ENCODE assay signal across 8 cellular contexts in genomic region chr12:12441051-12441807, GRCh38.
DNase-seq lines count a peak whose midpoint lies in the region; ATAC-seq, FAIRE-seq and TF ChIP-seq lines count a peak whose summit lies in the region.

No MANE protein-coding gene starts in this region.

- TF ChIP-seq EP300 in H1 (IDR thresholded peaks at IDR 0.05; ENCODE audit: borderline replicate concordance in 1 of 2, low read depth in 2 of 2, low read length in 2 of 2) = no peak

- FAIRE-seq in H1 (lab: Jason Lieb, UNC) (no peak), HTR-8/SVneo (lab: Jason Lieb, UNC) (no peak)

- no peak overlapping the region for H2BK120ac ChIP-seq in H1 (replicated peaks; ENCODE audit: low read depth, low read length)

- H3K27ac ChIP-seq in H1 (ENCODE audit: low read depth, low read length) = no peak overlapping the region
- peak overlapping the region; percentile 81 for H3K27ac ChIP-seq in smooth muscle cell (ENCODE audit: low read depth)

- H3K79me2 ChIP-seq in H1 (ENCODE audit: control insufficient read depth in 1 of 2, insufficient read depth in 2 of 2, low read length in 2 of 2) (no peaks in the 10 kb centered on the region), smooth muscle cell (ENCODE audit: low read depth) (no peaks in the 10 kb centered on the region)

- H2AFZ ChIP-seq in H1 (ENCODE audit: low read length) (no peak overlapping the region), smooth muscle cell (ENCODE audit: low read depth) (no peak overlapping the region)

- H3K23me2 ChIP-seq in H1 (ENCODE audit: low read depth, low read length) = no peaks in the 10 kb centered on the region

- no peak overlapping the region for H2BK5ac ChIP-seq in H1 (ENCODE audit: low read depth, low read length)

- H3K27me3 ChIP-seq in H1 (replicated peaks in 1 of 4; ENCODE audit: control insufficient read depth in 3 of 4, extremely low read depth in 1 of 4, insufficient read depth in 3 of 4, low read length in 3 of 4) = no peaks in the 10 kb centered on the region; a peak in 1 of 7 replicates
- no peaks in the 10 kb centered on the region for H3K27me3 ChIP-seq in smooth muscle cell (ENCODE audit: low read depth)

- no peaks in the 10 kb centered on the region for H3K9me3 ChIP-seq in H1 (ENCODE audit: insufficient read depth in 2 of 2, low read depth in 1 of 2, low read length in 1 of 2)
- H3K9me3 ChIP-seq in smooth muscle cell (replicated peaks; ENCODE audit: low read depth) = no peaks in the 10 kb centered on the region

- no peak for TF ChIP-seq POLR2A in H1 (IDR thresholded peaks at IDR 0.05; ENCODE audit: control extremely low read depth in 1 of 2, low read depth in 2 of 2, low read length in 2 of 2)

- DNase-seq in NCI-H345 (lab: John Stamatoyannopoulos, UW) (peak; percentile 5), NCI-H345 treated with DMSO at 0.1 percent for 48 hours (lab: John Stamatoyannopoulos, UW; ENCODE audit: unreplicated experiment) (no peak), NCI-H2081 (lab: John Stamatoyannopoulos, UW) (peak; percentile 85 to 96), H1 (ENCODE audit: low read depth in 1 of 2, low spot score in 2 of 2) (no peak), smooth muscle cell (lab: John Stamatoyannopoulos, UW; ENCODE audit: unreplicated experiment) (no peak), HTR-8/SVneo (ENCODE audit: insufficient read length, low spot score) (no peak), Ammon's horn (ENCODE audit: low spot score) (no peak)

- CTCF ChIA-PET in H1 (lab: Charles Lee; ENCODE audit: partially characterized antibody) = interaction anchor here (0.6 to 0.9 kb wide), 4 partner anchors 43 to 1304 kb away, joined by 3 read pairs; no protein-coding TSS in a partner anchor

- 88% methylated on average over 5 of the region's 5 CpGs; no CpG with 5 or more reads in 1 of the 2 experiments for WGBS in H1 (ENCODE audit: extremely low coverage in 1 of 2, insufficient coverage in 1 of 2, insufficient read length in 1 of 2, insufficient replicate concordance in 2 of 2, low coverage in 1 of 2, low lambda C conversion rate in 2 of 2, missing lambda C conversion rate in 1 of 2), 2 experiments
- WGBS in smooth muscle cell (ENCODE audit: low lambda C conversion rate) = 96% methylated on average over 5 of the region's 5 CpGs

- H4K20me1 ChIP-seq in H1 (replicated peaks in 1 of 2; ENCODE audit: control insufficient read depth in 1 of 2, insufficient read depth in 2 of 2, low read length in 2 of 2) = no peaks in the 10 kb centered on the region
- H4K20me1 ChIP-seq in smooth muscle cell (ENCODE audit: low read depth) = peaks cover 7% of the 10 kb centered on the region

- peaks cover 15% of the 10 kb centered on the region for H3F3A ChIP-seq in smooth muscle cell (ENCODE audit: low read depth)

- H3K79me1 ChIP-seq in H1 (ENCODE audit: low read depth, low read length) = no peaks in the 10 kb centered on the region

- H3K4me1 ChIP-seq in H1 (replicated peaks in 1 of 4; ENCODE audit: control insufficient read depth in 3 of 4, insufficient read depth in 4 of 4, low read length in 3 of 4) (no peaks in the 10 kb centered on the region), smooth muscle cell (ENCODE audit: low read depth) (peaks cover 5% of the 10 kb centered on the region)

- no peak overlapping the region for H3K56ac ChIP-seq in H1 (replicated peaks; ENCODE audit: insufficient read length, low read depth, low read length)

- no peak overlapping the region for H3K14ac ChIP-seq in H1 (ENCODE audit: insufficient read length)

- no peak overlapping the region for H3K4ac ChIP-seq in H1 (replicated peaks; ENCODE audit: insufficient read length, low read depth, low read length)

- H4K8ac ChIP-seq in H1 (ENCODE audit: extremely low read depth, insufficient read depth, low read length) = no peak overlapping the region

- H2BK15ac ChIP-seq in H1 (ENCODE audit: low read length) = no peak overlapping the region

- no peak overlapping the region for H3K18ac ChIP-seq in H1 (ENCODE audit: extremely low read depth, low read length)

- no peak for TF ChIP-seq CTCF in H1 (IDR thresholded peaks at IDR 0.05; ENCODE audit: control extremely low read depth in 1 of 3, insufficient read depth in 1 of 3, low read depth in 1 of 3, low read length in 3 of 3)
- TF ChIP-seq CTCF in smooth muscle cell (IDR thresholded peaks at IDR 0.05; ENCODE audit: borderline replicate concordance, insufficient read depth, poor library complexity, severe bottlenecking) = no peak

- H2BK20ac ChIP-seq in H1 (ENCODE audit: low read length) = no peak overlapping the region

- 0 out of 2 replicates have a peak overlapping the region, but pooled peaks have one; percentile 5 for H2BK12ac ChIP-seq in H1 (ENCODE audit: low read depth, low read length)

- H4K5ac ChIP-seq in H1 (ENCODE audit: insufficient read length, low read depth, low read length) = no peak overlapping the region

- H3K36me3 ChIP-seq in H1 (ENCODE audit: control insufficient read depth in 2 of 4, insufficient read depth in 4 of 4, low read length in 3 of 4) = peaks cover 0 to 5% (median 2%) of the 10 kb centered on the region in 4 experiments; a peak in 2 of 8 replicates
- no peaks in the 10 kb centered on the region for H3K36me3 ChIP-seq in smooth muscle cell (ENCODE audit: low read depth)

- H3K4me2 ChIP-seq in H1 (ENCODE audit: insufficient read depth in 1 of 2, low read depth in 2 of 2, low read length in 2 of 2) (no peak overlapping the region), smooth muscle cell (peak overlapping the region; percentile 52)

- H3K9ac ChIP-seq in H1 (replicated peaks in 1 of 4; ENCODE audit: extremely low read depth in 1 of 4, low read depth in 3 of 4, low read length in 3 of 4) (no peak overlapping the region), smooth muscle cell (ENCODE audit: low read depth) (no peak overlapping the region)

- no peak overlapping the region for H3K23ac ChIP-seq in H1 (ENCODE audit: insufficient read length)

- ATAC-seq in GM18868 (IDR thresholded peaks at IDR 0.05; ENCODE audit: unreplicated experiment) = no peak

- TF ChIP-seq RAD21 in H1 (IDR thresholded peaks at IDR 0.05 in 1 of 2, conservative IDR thresholded peaks at IDR 0.05 in 1 of 2; ENCODE audit: low read depth in 2 of 2, low read length in 2 of 2) = no peak

- POLR2A ChIA-PET in H1 (lab: Charles Lee; ENCODE audit: partially characterized antibody) = interaction anchor here (1.3 kb wide), 1 partner anchor 8 kb away, joined by 4 read pairs; no protein-coding TSS in a partner anchor

- no peak overlapping the region for H4K91ac ChIP-seq in H1 (replicated peaks; ENCODE audit: insufficient read length, low read length)

- H3K4me3 ChIP-seq in H1 (ENCODE audit: extremely low read depth in 1 of 4, insufficient read depth in 2 of 4, low read depth in 3 of 4, low read length in 4 of 4) (no peak overlapping the region), smooth muscle cell (no peak overlapping the region)

- H2AK5ac ChIP-seq in H1 (ENCODE audit: low read depth, low read length) = no peak overlapping the region

TF ChIP-seq in H1, 55 proteins besides CTCF, POLR2A, EP300 and RAD21:
- TF ChIP-seq SP4 (IDR thresholded peaks at IDR 0.05; ENCODE audit: low read length) = no peak
- no peak for TF ChIP-seq SIN3A (conservative IDR thresholded peaks at IDR 0.05 in 1 of 2, IDR thresholded peaks at IDR 0.05 in 1 of 2; ENCODE audit: low read depth in 1 of 2, low read length in 2 of 2)
- TF ChIP-seq TCF12 (IDR thresholded peaks at IDR 0.05; ENCODE audit: low read depth, low read length) = no peak
- no peak for TF ChIP-seq CBX5 (IDR thresholded peaks at IDR 0.05; ENCODE audit: low read depth, low read length)
- TF ChIP-seq SP2 (IDR thresholded peaks at IDR 0.05; ENCODE audit: low read length) = no peak
- TF ChIP-seq SIX5 (IDR thresholded peaks at IDR 0.05; ENCODE audit: low read depth, low read length) = no peak
- TF ChIP-seq RNF2 (IDR thresholded peaks at IDR 0.05; ENCODE audit: borderline replicate concordance, low read depth, low read length, missing control alignments, poor library complexity, severe bottlenecking) = no peak
- TF ChIP-seq KDM5A (IDR thresholded peaks at IDR 0.05; ENCODE audit: low read length) = no peak
- no peak for TF ChIP-seq ATF3 (IDR thresholded peaks at IDR 0.05; ENCODE audit: insufficient read depth, low read depth, low read length)
- no peak for TF ChIP-seq MAFK (IDR thresholded peaks at IDR 0.05; ENCODE audit: low read depth, low read length)
- no peak for TF ChIP-seq YY1 (IDR thresholded peaks at IDR 0.05; ENCODE audit: low read depth, low read length)
- TF ChIP-seq KDM1A (IDR thresholded peaks at IDR 0.05; ENCODE audit: borderline replicate concordance, low read length) = no peak
- TF ChIP-seq ASH2L (IDR thresholded peaks at IDR 0.05; ENCODE audit: low read length) = no peak
- no peak for TF ChIP-seq SP1 (IDR thresholded peaks at IDR 0.05; ENCODE audit: low read depth, low read length)
- TF ChIP-seq USF2 (IDR thresholded peaks at IDR 0.05; ENCODE audit: low read length) = no peak
- TF ChIP-seq E2F6 (IDR thresholded peaks at IDR 0.05) = no peak
- TF ChIP-seq JUND (IDR thresholded peaks at IDR 0.05; ENCODE audit: low read length) = no peak
- TF ChIP-seq CTBP2 (IDR thresholded peaks at IDR 0.05; ENCODE audit: borderline replicate concordance, insufficient read depth, insufficient read length, low read length) = no peak

Comparison
In these comparisons a context has a peak if more than half of its experiments do, and no peak if none do; other contexts are left out.
1. DNase-seq: peak in NCI-H345 (single experiment) and NCI-H2081 (2 of 2); none in NCI-H345 treated with DMSO at 0.1 percent for 48 hours (single experiment), H1 (0 of 2), smooth muscle cell (single experiment), HTR-8/SVneo (single experiment) and Ammon's horn (single experiment).